14 cellular contexts compared by ENCODE assay signal in genomic region chr6:2237001-2237400, GRCh38. TPM values are rescaled to one million over a fixed set of nuclear protein-coding genes. Genes with fewer than 3 reads are reported as not detected.
A peak's percentile ranks its signal among the peaks of the same experiment; 100 is the strongest.
DNase-seq lines count a peak whose midpoint lies in the region; TF ChIP-seq lines count a peak whose summit lies in the region.
"Had no signal": no experiment of that assay in that cellular context is flagged by ENCODE, and none has a peak within 500 bp of the region (broad histone marks: within the 10 kb centered on the region; RNA-seq: fewer than 3 reads in every experiment).

No MANE protein-coding gene starts in this region.

- H4K20me1 ChIP-seq in fibroblast of lung (ENCODE audit: control insufficient read depth, extremely low read depth, insufficient read depth, low read length), result no peaks in the 10 kb centered on the region

- H2AFZ ChIP-seq in fibroblast of lung (ENCODE audit: low read length), result no peak overlapping the region
- H2AFZ ChIP-seq: hepatocyte had no signal

- TF ChIP-seq POLR2A in stomach (IDR thresholded peaks at IDR 0.05), result no peak

- H3K4me1 ChIP-seq in fibroblast of lung (ENCODE audit: control insufficient read depth, extremely low read depth, insufficient read depth, low read length) (peaks cover 4% of the 10 kb centered on the region), stomach (peaks cover 2 to 52% (median 26%) of the 10 kb centered on the region in 4 donors)

- H3K27me3 ChIP-seq in fibroblast of lung (ENCODE audit: control insufficient read depth, insufficient read depth, low read length), result no peaks in the 10 kb centered on the region
- H3K27me3 ChIP-seq in stomach, result no peaks in the 10 kb centered on the region
- H3K27me3 ChIP-seq: hepatocyte, Peyer's patch, sigmoid colon had no signal

- no peaks in the 10 kb centered on the region for H3K79me2 ChIP-seq in fibroblast of lung (ENCODE audit: control insufficient read depth, insufficient read depth, low read length)

- intact Hi-C loops in stomach (cut with DNase I; ENCODE audit: low total_unique reads), result no loop called here

- H3K9me3 ChIP-seq in SK-N-MC (ENCODE audit: low read depth, low read length) (no peaks in the 10 kb centered on the region), fibroblast of lung (ENCODE audit: control insufficient read depth, insufficient read depth, low read depth, low read length) (no peaks in the 10 kb centered on the region), stomach (no peaks in the 10 kb centered on the region)
- H3K9me3 ChIP-seq: Peyer's patch, sigmoid colon had no signal

- H3K4me2 ChIP-seq in fibroblast of lung (ENCODE audit: extremely low read depth, insufficient read depth, low read length), result peak overlapping the region; percentile 48
- H3K4me2 ChIP-seq: hepatocyte had no signal

- H3K36me3 ChIP-seq in SK-N-MC (ENCODE audit: insufficient read depth, low read length), result no peaks in the 10 kb centered on the region
- no peaks in the 10 kb centered on the region for H3K36me3 ChIP-seq in fibroblast of lung (ENCODE audit: control insufficient read depth, insufficient read depth, low read length)
- no peaks in the 10 kb centered on the region for H3K36me3 ChIP-seq in stomach
- H3K36me3 ChIP-seq: Peyer's patch, sigmoid colon, WERI-Rb-1 had no signal

- H3K27ac ChIP-seq in SK-N-MC (0 out of 2 replicates have a peak overlapping the region, but pooled peaks have one; percentile 16), fibroblast of lung (ENCODE audit: insufficient read depth, low read length) (peak overlapping the region; percentile 34), stomach (peak overlapping the region in 4 of 5 donors; percentile 3 to 51 (median 32))
- H3K27ac ChIP-seq: hepatocyte, Peyer's patch, sigmoid colon, WERI-Rb-1 had no signal

- 21 to 43% (median 27%) methylated on average over 1 of the region's 1 CpG for WGBS in stomach, 5 donors

- no peak for TF ChIP-seq CTCF in fibroblast of lung (conservative IDR thresholded peaks at IDR 0.05 in 1 of 2, IDR thresholded peaks at IDR 0.05 in 1 of 2; ENCODE audit: low read depth in 1 of 2, low read length in 2 of 2)
- no peak for TF ChIP-seq CTCF in stomach (IDR thresholded peaks at IDR 0.05)

- no peak overlapping the region for H3K9ac ChIP-seq in SK-N-MC (ENCODE audit: insufficient read length)
- no peak overlapping the region for H3K9ac ChIP-seq in fibroblast of lung (ENCODE audit: insufficient read depth, low read length)

- TF ChIP-seq EP300 in stomach (IDR thresholded peaks at IDR 0.05), result no peak

- H3K4me3 ChIP-seq in SK-N-MC, result no peak overlapping the region
- no peak overlapping the region for H3K4me3 ChIP-seq in fibroblast of lung (replicated peaks in 1 of 4; ENCODE audit: control extremely low read depth in 1 of 4, insufficient read depth in 1 of 4, low read depth in 3 of 4, low read length in 4 of 4)
- H3K4me3 ChIP-seq in stomach, result no peak overlapping the region
- H3K4me3 ChIP-seq: hepatocyte, Peyer's patch, sigmoid colon had no signal

- DNase-seq in NCI-H2029 (lab: John Stamatoyannopoulos, UW) (peak; percentile 24), NCI-H2029 treated with DMSO at 0.1 percent for 48 hours (lab: John Stamatoyannopoulos, UW) (no peak), SK-N-MC (ENCODE audit: low read depth, low spot score) (no peak), fibroblast of lung (ENCODE audit: low read depth in 2 of 2) (peak; percentile 94 to 99), stomach (no peak), DMS114 treated with DMSO at 0.1 percent for 48 hours (lab: John Stamatoyannopoulos, UW; ENCODE audit: unreplicated experiment) (no peak), UCSD-AML1 (lab: John Stamatoyannopoulos, UW; ENCODE audit: unreplicated experiment) (no peak), anterior cingulate cortex (lab: John Stamatoyannopoulos, UW) (no peak)
- DNase-seq: 8988T; activated T-cell treated with anti-CD3 and anti-CD28 coated beads, Interleukin-2, amount 50 U/mL, for 24 hours; Peyer's patch; sigmoid colon; WERI-Rb-1 had no signal

RNA-seq across cellular contexts. Expression of gene GMDS, which starts 8.4 kb away (rescaled TPM):
- total RNA-seq in fibroblast of lung, result 8.5 and 12.7 TPM in 2 replicates
- polyA plus RNA-seq in fibroblast of lung, result 34.5 and 40.4 TPM in 2 replicates
- polyA plus RNA-seq in fibroblast of lung (2012), result 23.4 and 23.5 TPM in 2 replicates
- polyA minus RNA-seq in fibroblast of lung (ENCODE audit: low replicate concordance), result 2.7 and 3.3 TPM in 2 replicates
- 100 to 1,000 TPM in 4 of 5 donors, 10 to 100 TPM in 1; 84.6 to 262 (median 143) TPM for total RNA-seq in stomach
- 100 to 1,000 TPM in 1 of 3 donors, 10 to 100 TPM in 2; 83.7 to 136 (median 92.3) TPM for polyA plus RNA-seq in stomach

Comparison
In these comparisons a context has a peak if more than half of its experiments do, and no peak if none do; other contexts are left out.
1. DNase-seq: peak in NCI-H2029 (single experiment) and fibroblast of lung (2 of 2); none in NCI-H2029 treated with DMSO at 0.1 percent for 48 hours (single experiment), SK-N-MC (single experiment), stomach (single experiment), DMS114 treated with DMSO at 0.1 percent for 48 hours (single experiment), UCSD-AML1 (single experiment) and anterior cingulate cortex (0 of 58).
2. Peak in every context shown above with its lines, with median percentiles within 50 percentile points of each other: H3K27ac ChIP-seq.